ENCODE assay signal across 1 cellular context in genomic region chr4:11004818-11005217, GRCh38.
TF ChIP-seq lines count a peak whose summit lies in the region.

No MANE protein-coding gene starts in this region.

TF ChIP-seq in GM23338, 12 proteins besides CTCF, POLR2A, EP300 and RAD21 (continued from another document):
- TF ChIP-seq ZNF462 (CRISPR knock-in tag; IDR thresholded peaks at IDR 0.05) = no peak
- no peak for TF ChIP-seq POLR2AphosphoS5 (IDR thresholded peaks at IDR 0.05; ENCODE audit: low read depth)
- no peak for TF ChIP-seq STAT1 (IDR thresholded peaks at IDR 0.05; ENCODE audit: unreplicated experiment)
- TF ChIP-seq ZNF331 (CRISPR knock-in tag; IDR thresholded peaks at IDR 0.05; ENCODE audit: low read depth) = no peak
